In genomic region chr3:101676219-101676764, GRCh38 we compare ENCODE assay signal across 8 cellular contexts. TPM values are rescaled to one million over a fixed set of nuclear protein-coding genes. Genes with fewer than 3 reads are reported as not detected.
DNase-seq lines count a peak whose midpoint lies in the region; ATAC-seq and TF ChIP-seq lines count a peak whose summit lies in the region.

No MANE protein-coding gene starts in this region.

- TF ChIP-seq EP300 in neural cell (conservative IDR thresholded peaks at IDR 0.05; ENCODE audit: poor library complexity, severe bottlenecking): no peak

- peak overlapping the region; percentile 99 for H3K27ac ChIP-seq in CD8-positive, alpha-beta memory T cell (ENCODE audit: low read depth, low read length)
- H3K27ac ChIP-seq in fibroblast of lung (ENCODE audit: insufficient read depth, low read length) (peak overlapping the region; percentile 97), neural cell (ENCODE audit: low read length) (peak overlapping the region; percentile 96), subcutaneous abdominal adipose tissue (ENCODE audit: low read depth, low read length) (peak overlapping the region; percentile 99)

- no peak for TF ChIP-seq RAD21 in neural cell (conservative IDR thresholded peaks at IDR 0.05)

- POLR2A ChIA-PET in CD8-positive, alpha-beta memory T cell (lab: Charles Lee): interaction anchor here (0.6 to 3.9 kb wide), 10 partner anchors 9 to 173 kb away, joined by 3 to 45 read pairs (median 6); partner anchors contain the start of genes CEP97, NFKBIZ, NXPE3 and PCNP

- H3K9me2 ChIP-seq in neural cell (ENCODE audit: insufficient read depth, low read length): no peaks in the 10 kb centered on the region

- peak; percentile 94 to 97 (median 96) for DNase-seq in CD8-positive, alpha-beta memory T cell
- peak; percentile 86 for DNase-seq in HuH-7.5 (ENCODE audit: low spot score)
- peak; percentile 86 for DNase-seq in activated T-cell treated with anti-CD3 and anti-CD28 coated beads for 1 hour (ENCODE audit: low read depth)
- peak; percentile 95 to 96 for DNase-seq in fibroblast of lung (ENCODE audit: low read depth in 2 of 2)
- DNase-seq in NCI-H510A (lab: John Stamatoyannopoulos, UW): no peak

- CTCF ChIA-PET in CD8-positive, alpha-beta memory T cell (lab: Charles Lee): interaction anchor here (0.7 to 6.2 kb wide), 6 partner anchors 10 to 174 kb away, joined by 3 to 45 read pairs (median 3); partner anchors contain the start of genes PCNP, RPL24 and SENP7

- peaks cover 0 to 49% (median 12%) of the 10 kb centered on the region in 3 donors for H3K36me3 Mint-ChIP-seq in CD8-positive, alpha-beta memory T cell

- H2AFZ ChIP-seq in fibroblast of lung (ENCODE audit: low read length) (peak overlapping the region; percentile 91), neural cell (ENCODE audit: low read depth, low read length) (peak overlapping the region; percentile 89)

- peaks cover 26% of the 10 kb centered on the region for H3K4me1 ChIP-seq in CD8-positive, alpha-beta memory T cell (ENCODE audit: insufficient read depth, low read length)
- peaks cover 6% of the 10 kb centered on the region for H3K4me1 ChIP-seq in fibroblast of lung (ENCODE audit: control insufficient read depth, extremely low read depth, insufficient read depth, low read length)
- peaks cover 2 to 24% (median 20%) of the 10 kb centered on the region in 5 donors for H3K4me1 ChIP-seq in subcutaneous abdominal adipose tissue (ENCODE audit: control insufficient read depth in 5 of 5, insufficient read depth in 5 of 5, low read length in 5 of 5)

- H3K9ac ChIP-seq in fibroblast of lung (ENCODE audit: insufficient read depth, low read length): peak overlapping the region; percentile 93
- peak overlapping the region; percentile 96 for H3K9ac ChIP-seq in neural cell (ENCODE audit: low read length)
- peak overlapping the region; percentile 77 to 99 (median 98) for H3K9ac ChIP-seq in subcutaneous abdominal adipose tissue (ENCODE audit: low read length in 5 of 5)

- H3K27ac Mint-ChIP-seq in CD8-positive, alpha-beta memory T cell: peak overlapping the region; percentile 96 to 100 (median 98)

- H3K36me3 ChIP-seq in CD8-positive, alpha-beta memory T cell (ENCODE audit: insufficient read depth, low read length): peaks cover 10% of the 10 kb centered on the region
- H3K36me3 ChIP-seq in fibroblast of lung (ENCODE audit: control insufficient read depth, insufficient read depth, low read length) (peaks cover 7% of the 10 kb centered on the region), neural cell (ENCODE audit: insufficient read depth, low read length) (peaks cover 12% of the 10 kb centered on the region), subcutaneous abdominal adipose tissue (ENCODE audit: control insufficient read depth in 5 of 5, insufficient read depth in 5 of 5, low read length in 5 of 5) (peaks cover 10 to 20% (median 15%) of the 10 kb centered on the region in 5 donors)

- H3K4me2 ChIP-seq in fibroblast of lung (ENCODE audit: extremely low read depth, insufficient read depth, low read length) (peak overlapping the region; percentile 94), neural cell (ENCODE audit: low read length) (no peak overlapping the region)

- H4K20me1 ChIP-seq in fibroblast of lung (ENCODE audit: control insufficient read depth, extremely low read depth, insufficient read depth, low read length) (no peaks in the 10 kb centered on the region), neural cell (ENCODE audit: insufficient read depth) (no peaks in the 10 kb centered on the region)

- no peak for TF ChIP-seq CTCF in fibroblast of lung (conservative IDR thresholded peaks at IDR 0.05 in 1 of 2, IDR thresholded peaks at IDR 0.05 in 1 of 2; ENCODE audit: low read depth in 1 of 2, low read length in 2 of 2)
- no peak for TF ChIP-seq CTCF in neural cell (IDR thresholded peaks at IDR 0.05; ENCODE audit: poor library complexity, severe bottlenecking)

- H3K4me3 ChIP-seq in CD8-positive, alpha-beta memory T cell (ENCODE audit: low read length): peak overlapping the region; percentile 90
- peak overlapping the region; percentile 94 to 100 (median 99) for H3K4me3 ChIP-seq in fibroblast of lung (replicated peaks in 1 of 4; ENCODE audit: control extremely low read depth in 1 of 4, insufficient read depth in 1 of 4, low read depth in 3 of 4, low read length in 4 of 4)
- peak overlapping the region; percentile 91 for H3K4me3 ChIP-seq in neural cell (ENCODE audit: low read length)
- H3K4me3 ChIP-seq in subcutaneous abdominal adipose tissue (ENCODE audit: low read depth in 1 of 5, low read length in 5 of 5): peak overlapping the region; percentile 80 to 100 (median 97)

- H3K27me3 Mint-ChIP-seq in CD8-positive, alpha-beta memory T cell: peaks cover 0 to 3% of the 10 kb centered on the region in 2 donors

- H3K9me3 Mint-ChIP-seq in CD8-positive, alpha-beta memory T cell: no peaks in the 10 kb centered on the region

- H3K27me3 ChIP-seq in CD8-positive, alpha-beta memory T cell (ENCODE audit: insufficient read depth, low read length, poor library complexity, severe bottlenecking): no peaks in the 10 kb centered on the region
- no peaks in the 10 kb centered on the region for H3K27me3 ChIP-seq in fibroblast of lung (ENCODE audit: control insufficient read depth, insufficient read depth, low read length)
- H3K27me3 ChIP-seq in neural cell (ENCODE audit: insufficient read depth, low read depth, low read length): no peaks in the 10 kb centered on the region
- H3K27me3 ChIP-seq in subcutaneous abdominal adipose tissue (ENCODE audit: control insufficient read depth in 5 of 5, insufficient read depth in 4 of 5, low read length in 5 of 5): no peaks in the 10 kb centered on the region

- H3K4me3 Mint-ChIP-seq in CD8-positive, alpha-beta memory T cell: peak overlapping the region; percentile 95 to 98 (median 96)

- H3K4me1 Mint-ChIP-seq in CD8-positive, alpha-beta memory T cell: peaks cover 46 to 67% (median 59%) of the 10 kb centered on the region in 3 donors

- ATAC-seq in GM21515 (IDR thresholded peaks at IDR 0.05; ENCODE audit: unreplicated experiment): peak; percentile 87

- no peaks in the 10 kb centered on the region for H3K9me3 ChIP-seq in CD8-positive, alpha-beta memory T cell (ENCODE audit: low read length)
- H3K9me3 ChIP-seq in fibroblast of lung (ENCODE audit: control insufficient read depth, insufficient read depth, low read depth, low read length) (no peaks in the 10 kb centered on the region), neural cell (ENCODE audit: low read length) (no peaks in the 10 kb centered on the region), subcutaneous abdominal adipose tissue (ENCODE audit: control insufficient read depth in 5 of 5, low read length in 5 of 5) (no peaks in the 10 kb centered on the region)

- H3K79me2 ChIP-seq in fibroblast of lung (ENCODE audit: control insufficient read depth, insufficient read depth, low read length) (peaks cover 42% of the 10 kb centered on the region), neural cell (replicated peaks; ENCODE audit: insufficient read depth, low read length) (peaks cover 31% of the 10 kb centered on the region)

- H3F3A ChIP-seq in neural cell (ENCODE audit: insufficient read depth, low read length, poor library complexity, severe bottlenecking): peaks cover 4% of the 10 kb centered on the region

TF ChIP-seq in neural cell, 6 proteins besides CTCF, POLR2A, EP300 and RAD21 (continues in another document):
- peak; percentile 67 for TF ChIP-seq TAF1 (IDR thresholded peaks at IDR 0.05; ENCODE audit: low read depth)
- TF ChIP-seq, protein P1, sequence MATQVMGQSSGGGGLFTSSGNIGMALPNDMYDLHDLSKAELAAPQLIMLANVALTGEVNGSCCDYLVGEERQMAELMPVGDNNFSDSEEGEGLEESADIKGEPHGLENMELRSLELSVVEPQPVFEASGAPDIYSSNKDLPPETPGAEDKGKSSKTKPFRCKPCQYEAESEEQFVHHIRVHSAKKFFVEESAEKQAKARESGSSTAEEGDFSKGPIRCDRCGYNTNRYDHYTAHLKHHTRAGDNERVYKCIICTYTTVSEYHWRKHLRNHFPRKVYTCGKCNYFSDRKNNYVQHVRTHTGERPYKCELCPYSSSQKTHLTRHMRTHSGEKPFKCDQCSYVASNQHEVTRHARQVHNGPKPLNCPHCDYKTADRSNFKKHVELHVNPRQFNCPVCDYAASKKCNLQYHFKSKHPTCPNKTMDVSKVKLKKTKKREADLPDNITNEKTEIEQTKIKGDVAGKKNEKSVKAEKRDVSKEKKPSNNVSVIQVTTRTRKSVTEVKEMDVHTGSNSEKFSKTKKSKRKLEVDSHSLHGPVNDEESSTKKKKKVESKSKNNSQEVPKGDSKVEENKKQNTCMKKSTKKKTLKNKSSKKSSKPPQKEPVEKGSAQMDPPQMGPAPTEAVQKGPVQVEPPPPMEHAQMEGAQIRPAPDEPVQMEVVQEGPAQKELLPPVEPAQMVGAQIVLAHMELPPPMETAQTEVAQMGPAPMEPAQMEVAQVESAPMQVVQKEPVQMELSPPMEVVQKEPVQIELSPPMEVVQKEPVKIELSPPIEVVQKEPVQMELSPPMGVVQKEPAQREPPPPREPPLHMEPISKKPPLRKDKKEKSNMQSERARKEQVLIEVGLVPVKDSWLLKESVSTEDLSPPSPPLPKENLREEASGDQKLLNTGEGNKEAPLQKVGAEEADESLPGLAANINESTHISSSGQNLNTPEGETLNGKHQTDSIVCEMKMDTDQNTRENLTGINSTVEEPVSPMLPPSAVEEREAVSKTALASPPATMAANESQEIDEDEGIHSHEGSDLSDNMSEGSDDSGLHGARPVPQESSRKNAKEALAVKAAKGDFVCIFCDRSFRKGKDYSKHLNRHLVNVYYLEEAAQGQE (IDR thresholded peaks at IDR 0.05; ENCODE audit: borderline replicate concordance): peak; percentile 57

RNA-seq across cellular contexts. Expression of gene ZBTB11, which starts 0.6 kb away (rescaled TPM):
- total RNA-seq in CD8-positive, alpha-beta memory T cell: 10 to 100 TPM; 28.9 to 29.7 TPM
- 14.5 TPM for polyA plus RNA-seq in CD8-positive, alpha-beta memory T cell
- total RNA-seq in fibroblast of lung: 21.8 and 26.6 TPM in 2 replicates
- polyA plus RNA-seq in fibroblast of lung: 11.0 and 11.4 TPM in 2 replicates
- 7.7 and 8.0 TPM in 2 replicates for polyA plus RNA-seq in fibroblast of lung (2012)
- polyA minus RNA-seq in fibroblast of lung (ENCODE audit: low replicate concordance): 3.6 and 3.7 TPM in 2 replicates
- 22.0 and 23.5 TPM in 2 replicates for polyA plus RNA-seq in neural cell
- polyA minus RNA-seq in neural cell: 80.1 and 86.7 TPM in 2 replicates

RNA-seq across cellular contexts. Expression of gene RPL24, which starts 10.2 kb away (rescaled TPM):
- 1,000 to 10,000 TPM; 1,569 to 1,633 TPM for total RNA-seq in CD8-positive, alpha-beta memory T cell
- 973 TPM for polyA plus RNA-seq in CD8-positive, alpha-beta memory T cell
- 1,821 and 4,072 TPM in 2 replicates for total RNA-seq in fibroblast of lung
- polyA plus RNA-seq in fibroblast of lung (768 and 864 TPM in 2 replicates), neural cell (2,626 and 2,767 TPM in 2 replicates)
- 1,556 and 1,578 TPM in 2 replicates for polyA plus RNA-seq in fibroblast of lung (2012)
- polyA minus RNA-seq in fibroblast of lung (ENCODE audit: low replicate concordance) (119 and 303 TPM in 2 replicates), neural cell (700 and 763 TPM in 2 replicates)

RNA-seq across cellular contexts. Expression of gene CEP97, which starts 48.1 kb away (rescaled TPM):
- 10 to 100 TPM; 16.6 to 17.3 TPM for total RNA-seq in CD8-positive, alpha-beta memory T cell
- polyA plus RNA-seq in CD8-positive, alpha-beta memory T cell: 4.5 TPM
- total RNA-seq in fibroblast of lung: 10.1 and 10.8 TPM in 2 replicates
- polyA plus RNA-seq in fibroblast of lung (2.0 and 2.7 TPM in 2 replicates), neural cell (45.2 and 52.9 TPM in 2 replicates)
- 2.6 and 3.8 TPM in 2 replicates for polyA plus RNA-seq in fibroblast of lung (2012)
- polyA minus RNA-seq in fibroblast of lung (ENCODE audit: low replicate concordance) (4.7 and 7.2 TPM in 2 replicates), neural cell (136 and 143 TPM in 2 replicates)
